8 cellular contexts compared by ENCODE assay signal in the genomic region with DNA sequence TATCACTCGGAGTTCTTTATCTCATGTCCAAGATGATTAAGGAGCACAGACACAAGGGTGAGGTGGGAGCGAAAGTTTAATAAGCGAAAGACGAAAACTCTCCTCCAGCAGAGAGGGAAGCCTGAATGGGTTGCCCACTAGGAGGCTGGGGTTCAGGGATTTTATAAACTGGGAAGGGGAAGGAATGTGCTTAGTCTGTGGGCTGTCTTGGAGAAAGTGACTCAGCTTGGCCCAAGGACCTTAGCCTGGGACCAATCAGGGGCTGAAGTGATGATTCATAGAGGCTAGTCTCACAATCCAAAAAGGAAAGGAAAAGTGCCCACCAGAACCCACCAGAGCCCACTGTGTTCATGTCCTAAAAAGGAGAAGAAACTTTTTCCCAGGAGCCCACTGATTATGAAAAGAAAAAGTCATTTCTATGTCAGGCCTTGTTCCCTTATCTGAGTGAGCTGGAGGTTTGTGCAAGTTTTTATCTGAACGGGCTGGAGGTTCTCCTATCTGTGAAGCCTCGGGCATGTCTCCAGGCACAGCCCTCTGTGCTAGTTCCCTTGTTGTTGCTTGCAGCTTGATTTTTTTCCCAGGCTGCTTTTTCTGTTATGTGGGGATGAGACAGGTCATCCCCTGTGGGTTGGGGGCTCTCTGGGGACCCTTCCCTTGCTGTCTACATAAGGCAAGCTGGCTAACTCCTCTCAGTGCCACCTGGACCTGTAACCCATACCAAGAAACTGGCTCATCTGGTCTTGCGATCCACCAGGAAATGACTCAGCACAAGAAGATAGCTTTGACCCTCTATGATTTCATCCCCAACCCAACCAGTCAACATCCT. TPM values are rescaled to one million over a fixed set of nuclear protein-coding genes. Genes with fewer than 3 reads are reported as not detected.
DNase-seq lines count a peak whose midpoint lies in the region; ATAC-seq, FAIRE-seq and TF ChIP-seq lines count a peak whose summit lies in the region.

No MANE protein-coding gene starts in this region.

- H3K79me2 ChIP-seq in astrocyte (ENCODE audit: insufficient read depth, low read length), result no peaks in the 10 kb centered on the region

- H3K4me2 ChIP-seq in astrocyte (ENCODE audit: low read length), result peak overlapping the region; percentile 76

- intact Hi-C loops in tibial artery (cut with DNase I; ENCODE audit: low total_unique reads), result no loop called here

- H3K9me3 ChIP-seq in astrocyte (ENCODE audit: insufficient read depth, low read depth, low read length) (peaks cover 2% of the 10 kb centered on the region), tibial artery (peaks cover 0 to 20% (median 0%) of the 10 kb centered on the region in 3 donors)

- H2AFZ ChIP-seq in astrocyte (ENCODE audit: low read depth, low read length), result peak overlapping the region; percentile 49

- TF ChIP-seq CTCF in astrocyte (IDR thresholded peaks at IDR 0.05; ENCODE audit: insufficient read depth, low read depth, low read length) (peak; percentile 31), tibial artery (IDR thresholded peaks at IDR 0.05) (no peak), D721Med (IDR thresholded peaks at IDR 0.05; ENCODE audit: insufficient read depth, missing control alignments) (no peak)

- H3K27ac ChIP-seq in astrocyte (ENCODE audit: low read depth, low read length), result peak overlapping the region; percentile 88
- H3K27ac ChIP-seq in tibial artery, result peak overlapping the region; percentile 47 to 64

- H3K27me3 Mint-ChIP-seq in astrocyte (ENCODE audit: low read depth, unreplicated experiment), result no peaks in the 10 kb centered on the region

- H3K4me3 Mint-ChIP-seq in astrocyte (ENCODE audit: unreplicated experiment), result peak overlapping the region; percentile 62

- peak overlapping the region; percentile 97 for H3K27ac Mint-ChIP-seq in astrocyte (ENCODE audit: unreplicated experiment)

- no peak for ATAC-seq in GM21786 (IDR thresholded peaks at IDR 0.05; ENCODE audit: unreplicated experiment)

- H3K27me3 ChIP-seq in astrocyte (ENCODE audit: insufficient read depth, low read length) (no peaks in the 10 kb centered on the region), tibial artery (no peaks in the 10 kb centered on the region)

- peak overlapping the region; percentile 52 for H3K9ac ChIP-seq in astrocyte (ENCODE audit: low read length)

- no peaks in the 10 kb centered on the region for H4K20me1 ChIP-seq in astrocyte (ENCODE audit: insufficient read depth, low read length)

- H3K4me3 ChIP-seq in astrocyte (ENCODE audit: insufficient read depth, low read depth, low read length) (no peak overlapping the region), tibial artery (no peak overlapping the region)

- FAIRE-seq in astrocyte (lab: Jason Lieb, UNC) (peak; percentile 58), D721Med (lab: Jason Lieb, UNC) (no peak)

- H3K4me1 Mint-ChIP-seq in astrocyte (ENCODE audit: low read depth, unreplicated experiment), result peaks cover 20% of the 10 kb centered on the region

- H3K9me3 Mint-ChIP-seq in astrocyte (ENCODE audit: unreplicated experiment), result peaks cover 18% of the 10 kb centered on the region

- peaks cover 14% of the 10 kb centered on the region for H3K4me1 ChIP-seq in astrocyte (ENCODE audit: insufficient read depth, low read length)
- peaks cover 0 to 5% (median 2%) of the 10 kb centered on the region in 4 donors for H3K4me1 ChIP-seq in tibial artery

- peak; percentile 80 for DNase-seq in HS-5 (ENCODE audit: low read depth)
- DNase-seq in astrocyte (ENCODE audit: low read depth), result peak; percentile 89
- peak; percentile 68 for DNase-seq in islet precursor cell
- DNase-seq in tibial artery, result no peak
- no peak for DNase-seq in NK-92 (lab: John Stamatoyannopoulos, UW; ENCODE audit: unreplicated experiment)
- no peak for DNase-seq in D721Med (ENCODE audit: insufficient read length, low spot score)
- no peak for DNase-seq in NCI-H187 treated with DMSO at 0.1 percent for 48 hours (lab: John Stamatoyannopoulos, UW)

- H3K36me3 ChIP-seq in astrocyte (ENCODE audit: insufficient read depth, low read length) (no peaks in the 10 kb centered on the region), tibial artery (no peaks in the 10 kb centered on the region)

- H3K36me3 Mint-ChIP-seq in astrocyte (ENCODE audit: low read depth, unreplicated experiment), result peaks cover 2% of the 10 kb centered on the region

RNA-seq across cellular contexts. Expression of gene GOLGA5, which starts 8.3 kb away (rescaled TPM):
- total RNA-seq in astrocyte, result 43.1 and 49.4 TPM in 2 replicates

RNA-seq across cellular contexts. Expression of gene LGMN, which starts 37.4 kb away (rescaled TPM):
- total RNA-seq in astrocyte, result 232 and 278 TPM in 2 replicates

Comparison
In these comparisons a context has a peak if more than half of its experiments do, and no peak if none do; other contexts are left out.
1. DNase-seq: peak in HS-5 (single experiment), astrocyte (single experiment) and islet precursor cell (single experiment); none in tibial artery (0 of 2), NK-92 (single experiment), D721Med (single experiment) and NCI-H187 treated with DMSO at 0.1 percent for 48 hours (single experiment).